Comparison of ENCODE assay signal across 11 cellular contexts in the genomic region with DNA sequence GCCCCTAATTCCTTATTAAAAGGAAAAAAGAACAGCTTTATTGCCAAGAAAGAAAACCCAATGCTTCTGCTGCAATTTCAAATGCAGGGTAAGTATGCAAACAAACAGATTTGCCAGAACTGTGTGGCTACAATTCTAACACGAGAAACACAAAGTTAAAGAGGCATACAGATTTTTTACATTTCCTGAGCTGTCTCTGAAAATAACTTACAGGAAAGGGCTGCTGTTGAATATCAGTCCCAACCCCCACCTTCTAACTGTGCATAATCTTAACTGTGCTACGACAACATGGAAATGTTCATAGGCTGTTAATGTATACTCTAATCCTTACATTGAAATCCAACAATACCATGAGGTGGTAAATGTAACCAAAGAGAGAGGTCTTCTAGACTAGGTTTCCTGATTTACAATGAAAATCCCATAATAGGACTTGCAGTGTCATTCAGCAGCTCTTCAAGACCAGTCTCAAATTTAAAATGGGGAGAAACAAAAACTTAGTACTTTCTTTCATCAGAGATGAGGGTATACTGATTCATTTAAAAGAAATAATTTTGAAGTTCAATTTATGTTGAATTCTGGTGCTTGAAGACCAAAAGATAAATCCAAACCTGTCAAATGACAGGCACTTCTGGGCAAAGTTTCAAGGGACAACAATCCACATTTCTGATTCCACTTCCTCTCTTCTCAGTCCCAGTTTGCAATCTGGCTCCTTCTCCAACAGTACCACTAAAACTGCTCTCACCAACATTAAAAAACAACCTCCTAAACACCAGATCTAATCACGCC. TPM values are rescaled to one million over a fixed set of nuclear protein-coding genes. Genes with fewer than 3 reads are reported as not detected.
DNase-seq lines count a peak whose midpoint lies in the region; ATAC-seq and TF ChIP-seq lines count a peak whose summit lies in the region.
"Had no signal": no experiment of that assay in that cellular context is flagged by ENCODE, and none has a peak within 500 bp of the region (broad histone marks: within the 10 kb centered on the region; RNA-seq: fewer than 3 reads in every experiment).

No MANE protein-coding gene starts in this region.

- H3K79me2 ChIP-seq in PC-3 (ENCODE audit: low read length) (peaks cover 91% of the 10 kb centered on the region), fibroblast of lung (ENCODE audit: control insufficient read depth, insufficient read depth, low read length) (no peaks in the 10 kb centered on the region)

- no peaks in the 10 kb centered on the region for H3F3A ChIP-seq in PC-3 (ENCODE audit: low read length, unreplicated experiment)

- H3K4me2 ChIP-seq in PC-3 (ENCODE audit: low read length) (peak overlapping the region; percentile 81), fibroblast of lung (ENCODE audit: extremely low read depth, insufficient read depth, low read length) (peak overlapping the region; percentile 33)

- POLR2A ChIA-PET in PC-3 (lab: Charles Lee; ENCODE audit: unreplicated experiment), result interaction anchor here (0.6 kb wide), 1 partner anchor 1664 kb away, joined by 4 read pairs; no protein-coding TSS in a partner anchor

- H3K9me3 ChIP-seq in PC-3 (ENCODE audit: low read length), result no peaks in the 10 kb centered on the region
- no peaks in the 10 kb centered on the region for H3K9me3 ChIP-seq in fibroblast of lung (ENCODE audit: control insufficient read depth, insufficient read depth, low read depth, low read length)
- H3K9me3 ChIP-seq in skeletal muscle tissue (ENCODE audit: control insufficient read depth in 3 of 3, low read length in 3 of 3), result no peaks in the 10 kb centered on the region

- no peak for ATAC-seq in PC-3

- intact Hi-C loops in PC-3 (cut with micrococcal nuclease), result no loop called here

- H3K27ac ChIP-seq in PC-3 (ENCODE audit: low read length) (peak overlapping the region; percentile 97), fibroblast of lung (ENCODE audit: insufficient read depth, low read length) (no peak overlapping the region), skeletal muscle tissue (ENCODE audit: low read depth, low read length) (peak overlapping the region; percentile 19)

- H3K27me3 ChIP-seq in PC-3 (ENCODE audit: low read length) (no peaks in the 10 kb centered on the region), fibroblast of lung (ENCODE audit: control insufficient read depth, insufficient read depth, low read length) (no peaks in the 10 kb centered on the region), skeletal muscle tissue (ENCODE audit: control insufficient read depth in 3 of 3, insufficient read depth in 3 of 3, low read length in 3 of 3) (no peaks in the 10 kb centered on the region)

- H4K20me1 ChIP-seq in PC-3 (ENCODE audit: low read length) (no peaks in the 10 kb centered on the region), fibroblast of lung (ENCODE audit: control insufficient read depth, extremely low read depth, insufficient read depth, low read length) (no peaks in the 10 kb centered on the region)

- in situ Hi-C loops in GM13977 (cut with MboI; ENCODE audit: low pct_unique_long_range_greater_than_20kb, low sequenced_read_pairs, unreplicated experiment), result no loop called here

- H3K4me1 ChIP-seq in PC-3 (ENCODE audit: insufficient read depth, low read length) (peaks cover 69% of the 10 kb centered on the region), fibroblast of lung (ENCODE audit: control insufficient read depth, extremely low read depth, insufficient read depth, low read length) (peaks cover 22% of the 10 kb centered on the region), skeletal muscle tissue (ENCODE audit: control insufficient read depth in 3 of 3, insufficient read depth in 3 of 3, low read length in 3 of 3) (peaks cover 3 to 16% (median 8%) of the 10 kb centered on the region in 3 donors)

- peak overlapping the region; percentile 59 for H3K4me3 ChIP-seq in PC-3 (ENCODE audit: low read length)
- no peak overlapping the region for H3K4me3 ChIP-seq in fibroblast of lung (replicated peaks in 1 of 4; ENCODE audit: control extremely low read depth in 1 of 4, insufficient read depth in 1 of 4, low read depth in 3 of 4, low read length in 4 of 4)
- no peak overlapping the region for H3K4me3 ChIP-seq in skeletal muscle tissue (ENCODE audit: low read length in 3 of 3)

- H2AFZ ChIP-seq in PC-3 (ENCODE audit: low read length), result no peak overlapping the region
- no peak overlapping the region for H2AFZ ChIP-seq in fibroblast of lung (ENCODE audit: low read length)

- CTCF ChIA-PET in PC-3 (lab: Charles Lee), result no interaction called here

- H3K9me2 ChIP-seq in PC-3 (replicated peaks; ENCODE audit: low read length), result no peaks in the 10 kb centered on the region

- DNase-seq in GM03348 (ENCODE audit: low spot score), result peak; percentile 22
- DNase-seq in PC-3, result peak; percentile 39
- peak in 1 of 2 donors; percentile 39 for DNase-seq in fibroblast of lung (ENCODE audit: low read depth in 2 of 2)
- DNase-seq in GM13977 (ENCODE audit: low spot score), result no peak
- no peak for DNase-seq in D341Med (ENCODE audit: low spot score)
- no peak for DNase-seq in NCI-H748 (lab: John Stamatoyannopoulos, UW; ENCODE audit: unreplicated experiment)
- DNase-seq in hepatic stellate cell (ENCODE audit: low spot score), result no peak
- DNase-seq: activated gamma-delta T cell, erythroblast, NCI-H1694 had no signal

- peak overlapping the region; percentile 74 for H3K9ac ChIP-seq in PC-3 (ENCODE audit: low read length)
- no peak overlapping the region for H3K9ac ChIP-seq in fibroblast of lung (ENCODE audit: insufficient read depth, low read length)
- H3K9ac ChIP-seq in skeletal muscle tissue (ENCODE audit: low read depth in 1 of 3, low read length in 3 of 3), result no peak overlapping the region

- no TSS peak for BruUV-seq in PC-3 (replicated peaks; lab: Mats Ljungman, UMichigan)

- H3K36me3 ChIP-seq in PC-3 (ENCODE audit: low read depth, low read length), result no peaks in the 10 kb centered on the region
- H3K36me3 ChIP-seq in fibroblast of lung (ENCODE audit: control insufficient read depth, insufficient read depth, low read length), result no peaks in the 10 kb centered on the region
- no peaks in the 10 kb centered on the region for H3K36me3 ChIP-seq in skeletal muscle tissue (ENCODE audit: control insufficient read depth in 3 of 3, insufficient read depth in 3 of 3, low read length in 3 of 3)

- no peak for TF ChIP-seq CTCF in PC-3 (conservative IDR thresholded peaks at IDR 0.05; ENCODE audit: low read depth, low read length)
- TF ChIP-seq CTCF in fibroblast of lung (conservative IDR thresholded peaks at IDR 0.05 in 1 of 2, IDR thresholded peaks at IDR 0.05 in 1 of 2; ENCODE audit: low read depth in 1 of 2, low read length in 2 of 2), result no peak
- TF ChIP-seq CTCF in GM13977 (IDR thresholded peaks at IDR 0.05; ENCODE audit: extremely low read depth, insufficient read depth, missing control alignments), result no peak

RNA-seq across cellular contexts. Expression of a gene that starts 14.4 kb away (rescaled TPM):
- 14.2 and 14.3 TPM in 2 replicates for total RNA-seq in PC-3 (2014; rRNA removed)
- 3.3 and 5.6 TPM in 2 replicates for total RNA-seq in fibroblast of lung
- polyA plus RNA-seq in fibroblast of lung, result 3.0 and 4.7 TPM in 2 replicates
- 1.4 and 2.1 TPM in 2 replicates for polyA plus RNA-seq in fibroblast of lung (2012)
- polyA minus RNA-seq in fibroblast of lung (ENCODE audit: low replicate concordance), result 0.78 and 1.5 TPM in 2 replicates
- total RNA-seq in skeletal muscle tissue, result 5.7 TPM

RNA-seq across cellular contexts. Expression of a gene that starts 14.7 kb away (rescaled TPM):
- total RNA-seq in PC-3 (2014; rRNA removed) (83.6 and 85.9 TPM in 2 replicates), fibroblast of lung (50.1 and 76.6 TPM in 2 replicates), skeletal muscle tissue (69.4 TPM)
- polyA plus RNA-seq in fibroblast of lung, result 96.1 and 123 TPM in 2 replicates
- polyA plus RNA-seq in fibroblast of lung (2012), result 45.7 and 52.9 TPM in 2 replicates
- 23.8 and 32.3 TPM in 2 replicates for polyA minus RNA-seq in fibroblast of lung (ENCODE audit: low replicate concordance)

Comparison
In these comparisons a context has a peak if more than half of its experiments do, and no peak if none do; other contexts are left out.
1. DNase-seq: peak in GM03348 (single experiment) and PC-3 (single experiment); none in GM13977 (single experiment), D341Med (single experiment), NCI-H748 (single experiment) and hepatic stellate cell (single experiment).